Comparison of ENCODE assay signal across 25 cellular contexts in the genomic region with DNA sequence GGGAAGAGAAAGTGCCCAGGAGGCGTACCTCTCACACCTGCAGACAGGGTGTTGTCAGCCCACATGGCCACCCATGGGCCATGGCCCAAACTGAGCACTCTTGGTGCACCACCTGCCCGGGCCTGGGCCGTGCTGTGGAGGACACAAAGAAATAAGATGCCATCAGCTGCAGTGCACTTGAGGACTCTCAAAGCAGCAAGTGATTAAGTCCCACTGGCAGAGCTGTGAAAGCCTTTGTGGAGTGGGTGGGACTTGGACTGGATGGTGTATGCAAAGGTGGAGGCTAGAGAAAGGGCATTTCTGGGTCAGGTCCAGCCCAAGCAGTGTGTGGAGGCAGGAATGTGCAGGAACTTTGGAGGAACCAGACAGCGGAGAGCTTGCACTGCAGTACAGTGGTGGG.
DNase-seq lines count a peak whose midpoint lies in the region; ATAC-seq and TF ChIP-seq lines count a peak whose summit lies in the region.
"Had no signal": no experiment of that assay in that cellular context is flagged by ENCODE, and none has a peak within 500 bp of the region (broad histone marks: within the 10 kb centered on the region; RNA-seq: fewer than 3 reads in every experiment).

No MANE protein-coding gene starts in this region.

- no peak overlapping the region for H3K4me2 ChIP-seq in neuronal stem cell (ENCODE audit: insufficient read depth, low read length, poor library complexity, severe bottlenecking)

- no peaks in the 10 kb centered on the region for H3K9me3 Mint-ChIP-seq in CD14-positive monocyte
- H3K9me3 Mint-ChIP-seq in CD4-positive, alpha-beta T cell = no peaks in the 10 kb centered on the region
- H3K9me3 Mint-ChIP-seq: activated CD8-positive, alpha-beta T cell treated with anti-CD3 and anti-CD28 coated beads for 36 hours; activated naive CD8-positive, alpha-beta T cell treated with anti-CD3 and anti-CD28 coated beads for 36 hours; CD8-positive, alpha-beta T cell; mesothelial cell of epicardium; natural killer cell had no signal

- no peak overlapping the region for H3K9ac ChIP-seq in neuronal stem cell (ENCODE audit: low read depth, low read length, poor library complexity)
- H3K9ac ChIP-seq: parathyroid adenoma had no signal

- H3K4me3 ChIP-seq in WERI-Rb-1 (ENCODE audit: low read depth, low read length) (no peak overlapping the region), neuronal stem cell (ENCODE audit: low read length in 2 of 2) (no peak overlapping the region)
- H3K4me3 ChIP-seq: K562, right lobe of liver, SJSA1, tibial artery had no signal

- H4K91ac ChIP-seq in neuronal stem cell (ENCODE audit: low read depth, low read length, poor library complexity) = no peak overlapping the region

- H3K36me3 ChIP-seq in WERI-Rb-1 (no peaks in the 10 kb centered on the region), neuronal stem cell (replicated peaks in 1 of 2; ENCODE audit: control insufficient read depth in 2 of 2, insufficient read depth in 2 of 2, low read length in 2 of 2) (no peaks in the 10 kb centered on the region)
- H3K36me3 ChIP-seq: right lobe of liver, SJSA1, tibial artery had no signal

- H3K4me1 Mint-ChIP-seq in CD14-positive monocyte = no peaks in the 10 kb centered on the region
- H3K4me1 Mint-ChIP-seq in CD4-positive, alpha-beta T cell (ENCODE audit: low read depth) = peaks cover 13% of the 10 kb centered on the region
- H3K4me1 Mint-ChIP-seq: natural killer cell had no signal

- intact Hi-C loops in CD14-positive monocyte (cut with micrococcal nuclease) = no loop called here
- intact Hi-C loops in CD4-positive, alpha-beta T cell (cut with DNase I, micrococcal nuclease) = no loop called here

- WGBS in neuronal stem cell (ENCODE audit: extremely low coverage in 2 of 2, insufficient read length in 2 of 2, insufficient replicate concordance in 1 of 2), 2 donors = no CpG with 5 or more reads among the region's 4 CpGs

- H3K9me3 ChIP-seq in WERI-Rb-1 (ENCODE audit: severe bottlenecking) = no peaks in the 10 kb centered on the region
- no peaks in the 10 kb centered on the region for H3K9me3 ChIP-seq in neuronal stem cell (replicated peaks in 1 of 2; ENCODE audit: control insufficient read depth in 2 of 2, insufficient read depth in 1 of 2, low read depth in 1 of 2, low read length in 2 of 2)
- no peaks in the 10 kb centered on the region for H3K9me3 ChIP-seq in CD4-positive, alpha-beta T cell (ENCODE audit: control insufficient read depth, low read length)
- H3K9me3 ChIP-seq: right lobe of liver, SJSA1, tibial artery had no signal

- no peak overlapping the region for H3K14ac ChIP-seq in neuronal stem cell (ENCODE audit: low read length)

- H3K36me3 Mint-ChIP-seq in CD14-positive monocyte = no peaks in the 10 kb centered on the region
- no peaks in the 10 kb centered on the region for H3K36me3 Mint-ChIP-seq in CD4-positive, alpha-beta T cell (ENCODE audit: low read depth)
- H3K36me3 Mint-ChIP-seq: activated naive CD8-positive, alpha-beta T cell treated with anti-CD3 and anti-CD28 coated beads for 36 hours; CD8-positive, alpha-beta T cell; mesothelial cell of epicardium; natural killer cell had no signal

- H3K27me3 ChIP-seq in WERI-Rb-1 (ENCODE audit: insufficient read depth, low read depth, severe bottlenecking) (no peaks in the 10 kb centered on the region), neuronal stem cell (ENCODE audit: control insufficient read depth in 3 of 3, insufficient read depth in 3 of 3, low read depth in 1 of 3, low read length in 3 of 3) (peaks cover 0 to 36% (median 0%) of the 10 kb centered on the region in 3 experiments)
- H3K27me3 ChIP-seq in CD4-positive, alpha-beta T cell (ENCODE audit: control insufficient read depth, insufficient read depth, low read length) = peaks cover 6% of the 10 kb centered on the region
- H3K27me3 ChIP-seq: right lobe of liver had no signal

- no peak overlapping the region for H3K27ac Mint-ChIP-seq in CD14-positive monocyte
- no peak overlapping the region for H3K27ac Mint-ChIP-seq in CD4-positive, alpha-beta T cell
- H3K27ac Mint-ChIP-seq: activated CD8-positive, alpha-beta T cell treated with anti-CD3 and anti-CD28 coated beads for 36 hours; activated naive CD8-positive, alpha-beta T cell treated with anti-CD3 and anti-CD28 coated beads for 36 hours; CD8-positive, alpha-beta T cell; mesothelial cell of epicardium; natural killer cell had no signal

- DNase-seq in DMS79 (lab: John Stamatoyannopoulos, UW) (peak; percentile 61), NCI-H2107 (lab: John Stamatoyannopoulos, UW) (peak; percentile 43), WERI-Rb-1 (peak; percentile 44), neuronal stem cell (ENCODE audit: low spot score) (no peak), CD14-positive monocyte (ENCODE audit: low spot score) (no peak), DMS153 (lab: John Stamatoyannopoulos, UW) (no peak)
- no peak for DNase-seq in CD4-positive, alpha-beta T cell
- DNase-seq: activated CD4-positive, CD25-positive, alpha-beta regulatory T cell treated with anti-CD3 and anti-CD28 coated beads, Interleukin-2, amount 50 U/mL, for 72 hours; activated CD8-positive, alpha-beta T cell treated with anti-CD3 and anti-CD28 coated beads for 36 hours; activated naive CD8-positive, alpha-beta T cell treated with anti-CD3 and anti-CD28 coated beads for 36 hours; CD8-positive, alpha-beta T cell; cerebellar nuclear complex; GOT3; natural killer cell; right lobe of liver; stimulated activated CD4-positive, alpha-beta T cell treated with anti-CD3 and anti-CD28 coated beads, Interleukin-12 subunit alpha, Interleukin-12 subunit beta, amount 100 ng/mL, for 4 hours; stimulated activated CD4-positive, alpha-beta T cell treated with anti-CD3 and anti-CD28 coated beads, Interleukin-4, amount 100 ng/mL, for 24 hours; stimulated activated naive CD8-positive, alpha-beta T cell treated with anti-CD3 and anti-CD28 coated beads, Interleukin-15, Interleukin-2, amounts not matched to agents 100 U/mL and 50 U/mL, for 24 hours; T-helper 1 cell; tibial artery had no signal

- H2BK15ac ChIP-seq in neuronal stem cell (ENCODE audit: low read length) = no peak overlapping the region

- peaks cover 0 to 10% of the 10 kb centered on the region in 2 donors for H3K4me1 ChIP-seq in neuronal stem cell (ENCODE audit: control insufficient read depth in 2 of 2, insufficient read depth in 1 of 2, low read depth in 1 of 2, low read length in 2 of 2)
- H3K4me1 ChIP-seq: right lobe of liver, SJSA1, tibial artery had no signal

- H2BK12ac ChIP-seq in neuronal stem cell (ENCODE audit: low read length) = no peak overlapping the region

- H3K27ac ChIP-seq in WERI-Rb-1 (peak overlapping the region; percentile 75), neuronal stem cell (replicated peaks; ENCODE audit: low read length) (no peak overlapping the region)
- no peak overlapping the region for H3K27ac ChIP-seq in CD4-positive, alpha-beta T cell (ENCODE audit: low read depth, low read length)
- H3K27ac ChIP-seq: parathyroid adenoma, right lobe of liver, SJSA1, tibial artery had no signal

- H2AK5ac ChIP-seq in neuronal stem cell (ENCODE audit: low read depth, low read length) = peak overlapping the region; percentile 34

- no peaks in the 10 kb centered on the region for H3K79me1 ChIP-seq in neuronal stem cell (ENCODE audit: low read depth, low read length)

- H4K8ac ChIP-seq in neuronal stem cell (ENCODE audit: low read depth, low read length) = no peak overlapping the region

- no peak for TF ChIP-seq CTCF in WERI-Rb-1 (IDR thresholded peaks at IDR 0.05; ENCODE audit: low read depth, low read length)
- no peak for TF ChIP-seq CTCF in CD14-positive monocyte (IDR thresholded peaks at IDR 0.05)
- TF ChIP-seq CTCF in CD4-positive, alpha-beta T cell (IDR thresholded peaks at IDR 0.05) = no peak

- POLR2A ChIA-PET in CD4-positive, alpha-beta T cell (lab: Charles Lee) = no interaction called here

- H3K4me3 Mint-ChIP-seq in CD14-positive monocyte = no peak overlapping the region
- no peak overlapping the region for H3K4me3 Mint-ChIP-seq in CD4-positive, alpha-beta T cell
- H3K4me3 Mint-ChIP-seq: activated CD8-positive, alpha-beta T cell treated with anti-CD3 and anti-CD28 coated beads for 36 hours; activated naive CD8-positive, alpha-beta T cell treated with anti-CD3 and anti-CD28 coated beads for 36 hours; CD8-positive, alpha-beta T cell; mesothelial cell of epicardium; natural killer cell had no signal

- H2AFZ ChIP-seq in neuronal stem cell (ENCODE audit: low read length) = no peak overlapping the region
- H2AFZ ChIP-seq: parathyroid adenoma had no signal

- no peak overlapping the region for H3K4ac ChIP-seq in neuronal stem cell (ENCODE audit: low read length)

- no peak overlapping the region for H3K18ac ChIP-seq in neuronal stem cell (ENCODE audit: low read length)

- no peak overlapping the region for H3K23ac ChIP-seq in neuronal stem cell (ENCODE audit: low read depth, low read length, poor library complexity)

- H2BK120ac ChIP-seq in neuronal stem cell (ENCODE audit: low read depth, low read length) = no peak overlapping the region

- no peak overlapping the region for H2BK5ac ChIP-seq in neuronal stem cell (ENCODE audit: low read length)

- peaks cover 8 to 16% (median 14%) of the 10 kb centered on the region in 3 donors for H3K27me3 Mint-ChIP-seq in CD14-positive monocyte (ENCODE audit: low read depth in 3 of 3)
- peaks cover 14% of the 10 kb centered on the region for H3K27me3 Mint-ChIP-seq in CD4-positive, alpha-beta T cell
- H3K27me3 Mint-ChIP-seq: activated CD8-positive, alpha-beta T cell treated with anti-CD3 and anti-CD28 coated beads for 36 hours; activated naive CD8-positive, alpha-beta T cell treated with anti-CD3 and anti-CD28 coated beads for 36 hours had no signal

- CTCF ChIA-PET in CD4-positive, alpha-beta T cell (lab: Charles Lee) = no interaction called here

- no peak for ATAC-seq in CD4-positive, alpha-beta T cell (ENCODE audit: poor library complexity)
- ATAC-seq: activated CD8-positive, alpha-beta T cell treated with anti-CD3 and anti-CD28 coated beads for 36 hours; CD8-positive, alpha-beta T cell; K562; natural killer cell; Panc1; stimulated activated naive CD8-positive, alpha-beta T cell treated with anti-CD3 and anti-CD28 coated beads, Interleukin-15, Interleukin-2, amounts not matched to agents 100 U/mL and 50 U/mL, for 24 hours had no signal

Comparison
In these comparisons a context has a peak if more than half of its experiments do, and no peak if none do; other contexts are left out.
1. DNase-seq: peak in DMS79 (single experiment), NCI-H2107 (single experiment) and WERI-Rb-1 (single experiment); none in neuronal stem cell (single experiment), CD14-positive monocyte (single experiment), CD4-positive, alpha-beta T cell (0 of 10) and DMS153 (single experiment).